ENCODE assay signal across 12 cellular contexts in genomic region chr11:68371176-68372041, GRCh38. TPM values are rescaled to one million over a fixed set of nuclear protein-coding genes. Genes with fewer than 3 reads are reported as not detected.
DNase-seq lines count a peak whose midpoint lies in the region; ATAC-seq and TF ChIP-seq lines count a peak whose summit lies in the region.
"Had no signal": no experiment of that assay in that cellular context is flagged by ENCODE, and none has a peak within 500 bp of the region (broad histone marks: within the 10 kb centered on the region; RNA-seq: fewer than 3 reads in every experiment).

No MANE protein-coding gene starts in this region.

- H3K36me3 ChIP-seq in breast epithelium, result no peaks in the 10 kb centered on the region
- no peaks in the 10 kb centered on the region for H3K36me3 ChIP-seq in colonic mucosa
- H3K36me3 ChIP-seq in muscle layer of colon (ENCODE audit: insufficient read depth, low read length), result peaks cover 18% of the 10 kb centered on the region
- no peaks in the 10 kb centered on the region for H3K36me3 ChIP-seq in aorta (ENCODE audit: control insufficient read depth in 1 of 2, insufficient read depth in 2 of 2, low read length in 1 of 2)

- POLR2A ChIA-PET in MCF 10A (lab: Yijun Ruan, JAX), result no interaction called here

- intact Hi-C loops in breast epithelium (cut with DNase I; ENCODE audit: low total_unique reads), result no loop called here
- intact Hi-C loops in MCF 10A (cut with micrococcal nuclease), result no loop called here
- intact Hi-C loops in colonic mucosa (cut with DNase I), result no loop called here
- intact Hi-C loops in aorta (cut with DNase I), result no loop called here

- H3K36me3 Mint-ChIP-seq in MCF 10A (ENCODE audit: insufficient read depth, unreplicated experiment), result peaks cover 50% of the 10 kb centered on the region
- H3K36me3 Mint-ChIP-seq: activated CD4-positive, alpha-beta memory T cell treated with anti-CD3 and anti-CD28 coated beads for 36 hours had no signal

- TF ChIP-seq POLR2A in breast epithelium (IDR thresholded peaks at IDR 0.05), result no peak

- H3K27ac Mint-ChIP-seq in MCF 10A (ENCODE audit: low read depth, unreplicated experiment), result no peak overlapping the region
- H3K27ac Mint-ChIP-seq: activated CD4-positive, alpha-beta memory T cell treated with anti-CD3 and anti-CD28 coated beads for 36 hours had no signal

- WGBS in aorta, 2 donors, result 48 to 55% methylated on average over 35 of the region's 35 CpGs

- no TSS peak for BruUV-seq in MCF 10A (replicated peaks; lab: Mats Ljungman, UMichigan)

- TF ChIP-seq CTCF in breast epithelium (IDR thresholded peaks at IDR 0.05) (no peak), MCF 10A (IDR thresholded peaks at IDR 0.05; ENCODE audit: unreplicated experiment) (no peak), colonic mucosa (IDR thresholded peaks at IDR 0.05) (no peak)

- no peaks in the 10 kb centered on the region for H3K9me3 ChIP-seq in breast epithelium
- no peaks in the 10 kb centered on the region for H3K9me3 ChIP-seq in colonic mucosa
- H3K9me3 ChIP-seq in muscle layer of colon (ENCODE audit: low read length), result no peaks in the 10 kb centered on the region
- H3K9me3 ChIP-seq in aorta (ENCODE audit: control insufficient read depth, low read length), result no peaks in the 10 kb centered on the region

- CTCF ChIA-PET in MCF 10A (lab: Yijun Ruan, JAX), result interaction anchor here (0.7 kb wide), 1 partner anchor 10 kb away, joined by 4 read pairs; no protein-coding TSS in a partner anchor

- H3K4me1 ChIP-seq in breast epithelium (peaks cover 4 to 5% of the 10 kb centered on the region in 2 donors), colonic mucosa (peaks cover 15% of the 10 kb centered on the region), muscle layer of colon (ENCODE audit: insufficient read depth, low read length) (peaks cover 60% of the 10 kb centered on the region), aorta (ENCODE audit: control insufficient read depth in 1 of 2, insufficient read depth in 2 of 2, low read length in 2 of 2) (peaks cover 0 to 3% of the 10 kb centered on the region in 2 donors)

- H3K4me1 Mint-ChIP-seq in MCF 10A (ENCODE audit: insufficient read depth, unreplicated experiment), result no peaks in the 10 kb centered on the region

- H3K4me3 ChIP-seq in breast epithelium (no peak overlapping the region), colonic mucosa (no peak overlapping the region), muscle layer of colon (ENCODE audit: low read depth in 1 of 2, low read length in 2 of 2) (no peak overlapping the region), aorta (ENCODE audit: low read length in 2 of 2) (no peak overlapping the region)

- no peaks in the 10 kb centered on the region for H3K9me3 Mint-ChIP-seq in MCF 10A (ENCODE audit: unreplicated experiment)
- H3K9me3 Mint-ChIP-seq: activated CD4-positive, alpha-beta memory T cell treated with anti-CD3 and anti-CD28 coated beads for 36 hours had no signal

- no peak for DNase-seq in breast epithelium (ENCODE audit: low spot score in 2 of 2)
- DNase-seq in MCF 10A (ENCODE audit: unreplicated experiment), result no peak
- DNase-seq in colonic mucosa, result no peak
- DNase-seq in aorta, result peak in 1 of 2 donors; percentile 85
- DNase-seq: activated CD4-positive, alpha-beta memory T cell treated with anti-CD3 and anti-CD28 coated beads for 36 hours; NCI-H1436 treated with DMSO at 0.1 percent for 48 hours had no signal

- no peaks in the 10 kb centered on the region for H3K27me3 Mint-ChIP-seq in MCF 10A (ENCODE audit: insufficient read depth, unreplicated experiment)

- peak overlapping the region; percentile 60 to 91 for H3K27ac ChIP-seq in breast epithelium
- peak overlapping the region; percentile 32 for H3K27ac ChIP-seq in colonic mucosa
- peak overlapping the region; percentile 86 for H3K27ac ChIP-seq in muscle layer of colon (ENCODE audit: low read depth, low read length)
- peak overlapping the region; percentile 44 to 86 for H3K27ac ChIP-seq in aorta (ENCODE audit: low read depth in 1 of 2, low read length in 2 of 2)
- H3K27ac ChIP-seq: HL-60 had no signal

- H3K9ac ChIP-seq in colonic mucosa (ENCODE audit: low read depth in 2 of 2, low read length in 2 of 2), result peak overlapping the region in 1 of 2 donors; percentile 46
- no peak overlapping the region for H3K9ac ChIP-seq in muscle layer of colon (ENCODE audit: low read length)

- H3K27me3 ChIP-seq in breast epithelium, result no peaks in the 10 kb centered on the region
- H3K27me3 ChIP-seq in colonic mucosa, result no peaks in the 10 kb centered on the region
- H3K27me3 ChIP-seq in muscle layer of colon (ENCODE audit: control insufficient read depth in 1 of 2, insufficient read depth in 2 of 2, low read length in 2 of 2), result no peaks in the 10 kb centered on the region
- H3K27me3 ChIP-seq in aorta (ENCODE audit: control insufficient read depth in 1 of 2, insufficient read depth in 2 of 2, low read length in 1 of 2), result no peaks in the 10 kb centered on the region

- no peak overlapping the region for H3K4me3 Mint-ChIP-seq in MCF 10A (ENCODE audit: unreplicated experiment)
- H3K4me3 Mint-ChIP-seq: activated CD4-positive, alpha-beta memory T cell treated with anti-CD3 and anti-CD28 coated beads for 36 hours had no signal

- ATAC-seq in aorta (ENCODE audit: low FRiP score), result no peak
- ATAC-seq in GM19467 (IDR thresholded peaks at IDR 0.05; ENCODE audit: unreplicated experiment), result no peak
- no peak for ATAC-seq in GM19023 (IDR thresholded peaks at IDR 0.05; ENCODE audit: unreplicated experiment)
- no peak for ATAC-seq in GM19463 (IDR thresholded peaks at IDR 0.05; ENCODE audit: unreplicated experiment)
- ATAC-seq: HCT116 had no signal

RNA-seq across cellular contexts. Expression of gene LRP5, which starts 59.0 kb away (rescaled TPM):
- total RNA-seq in breast epithelium (10 to 100 TPM; 23.6 to 48.8 (median 24.5) TPM), MCF 10A (2022) (31.6 and 32.8 TPM in 2 replicates), colonic mucosa (100 to 1,000 TPM in 1 of 2 donors, 10 to 100 TPM in 1; 81.0 to 110 TPM), aorta (100 to 1,000 TPM in 1 of 2 donors, 10 to 100 TPM in 1; 85.9 to 103 TPM)
- 10 to 100 TPM; 23.9 to 53.2 TPM for polyA plus RNA-seq in aorta

Comparison
In these comparisons a context has a peak if more than half of its experiments do, and no peak if none do; other contexts are left out.
1. H3K27ac ChIP-seq: peak in every context shown above with its lines; median percentile 86 in muscle layer of colon; 76 in breast epithelium; 65 in aorta; 32 in colonic mucosa.